Comparison of ENCODE assay signal across 8 cellular contexts in genomic region chr20:16801919-16802651, GRCh38. TPM values are rescaled to one million over a fixed set of nuclear protein-coding genes. Genes with fewer than 3 reads are reported as not detected.
DNase-seq lines count a peak whose midpoint lies in the region; ATAC-seq and TF ChIP-seq lines count a peak whose summit lies in the region.

No MANE protein-coding gene starts in this region.

- TF ChIP-seq POLR2A in esophagus squamous epithelium (IDR thresholded peaks at IDR 0.05) (no peak), upper lobe of left lung (IDR thresholded peaks at IDR 0.05) (no peak)

- H3K36me3 Mint-ChIP-seq in neural crest cell (ENCODE audit: low read depth) = no peaks in the 10 kb centered on the region

- peaks cover 34% of the 10 kb centered on the region for H3K27me3 Mint-ChIP-seq in neural crest cell (ENCODE audit: low read depth)

- intact Hi-C loops in esophagus squamous epithelium (cut with DNase I) = loop anchor here (5.0 kb wide), 1 partner anchor 630 kb away; no protein-coding TSS in a partner anchor

- H3K4me1 Mint-ChIP-seq in neural crest cell = peaks cover 5% of the 10 kb centered on the region

- DNase-seq in AG09309 (ENCODE audit: low read depth) = no peak
- DNase-seq in NCI-H82 treated with DMSO at 0.1 percent for 48 hours (lab: John Stamatoyannopoulos, UW; ENCODE audit: unreplicated experiment) = peak; percentile 42
- peak; percentile 32 for DNase-seq in activated CD8-positive, alpha-beta memory T cell treated with anti-CD3 and anti-CD28 coated beads, Interleukin-2, amount 50 U/mL, for 24 hours (ENCODE audit: extremely low read depth)
- DNase-seq in esophagus squamous epithelium (lab: John Stamatoyannopoulos, UW) = no peak
- DNase-seq in neural crest cell (ENCODE audit: low read depth, low spot score) = peak; percentile 87
- DNase-seq in upper lobe of left lung = peak; percentile 53 to 57

- TF ChIP-seq CTCF in AG09309 (IDR thresholded peaks at IDR 0.05; ENCODE audit: control insufficient read depth, insufficient read depth, low read depth, low read length, missing control alignments) (peak; percentile 90), esophagus squamous epithelium (IDR thresholded peaks at IDR 0.05) (peak; percentile 39 to 80 (median 70)), neural crest cell (conservative IDR thresholded peaks at IDR 0.05) (peak; percentile 90), upper lobe of left lung (IDR thresholded peaks at IDR 0.05) (peak; percentile 61 to 74 (median 67))

- 35% methylated on average over 15 of the region's 15 CpGs for WGBS in esophagus squamous epithelium, 2 donors
- 33 to 36% methylated on average over 15 of the region's 15 CpGs for WGBS in upper lobe of left lung, 2 donors

- H3K4me3 ChIP-seq in AG09309 (ENCODE audit: control insufficient read depth, low read depth, low read length) (no peak overlapping the region), esophagus squamous epithelium (no peak overlapping the region), upper lobe of left lung (no peak overlapping the region)

- H3K27me3 ChIP-seq in esophagus squamous epithelium (peaks cover 0 to 53% (median 0%) of the 10 kb centered on the region in 4 donors), upper lobe of left lung (no peaks in the 10 kb centered on the region)

- ATAC-seq in GM18519 (IDR thresholded peaks at IDR 0.05; ENCODE audit: low FRiP score, unreplicated experiment) (peak; percentile 63), HG03520 (IDR thresholded peaks at IDR 0.05; ENCODE audit: unreplicated experiment) (peak; percentile 69), upper lobe of left lung (ENCODE audit: low FRiP score in 2 of 2) (peak in 1 of 2 donors; percentile 71)

- no peaks in the 10 kb centered on the region for H3K9me3 ChIP-seq in esophagus squamous epithelium
- no peaks in the 10 kb centered on the region for H3K9me3 ChIP-seq in upper lobe of left lung

- H3K27ac Mint-ChIP-seq in neural crest cell (ENCODE audit: unreplicated experiment) = no peak overlapping the region

- H3K27ac ChIP-seq in esophagus squamous epithelium (no peak overlapping the region), upper lobe of left lung (no peak overlapping the region)

- H3K4me1 ChIP-seq in esophagus squamous epithelium (no peaks in the 10 kb centered on the region), upper lobe of left lung (peaks cover 0 to 4% (median 2%) of the 10 kb centered on the region in 4 donors)

- H3K4me3 Mint-ChIP-seq in neural crest cell = no peak overlapping the region

- TF ChIP-seq EP300 in upper lobe of left lung (IDR thresholded peaks at IDR 0.05) = no peak

- H3K36me3 ChIP-seq in esophagus squamous epithelium (no peaks in the 10 kb centered on the region), upper lobe of left lung (no peaks in the 10 kb centered on the region)

- no peaks in the 10 kb centered on the region for H3K9me3 Mint-ChIP-seq in neural crest cell

RNA-seq across cellular contexts. Expression of gene OTOR, which starts 53.9 kb away (rescaled TPM):
- total RNA-seq in esophagus squamous epithelium = not detected
- total RNA-seq in neural crest cell = not detected in 2 replicates
- total RNA-seq in upper lobe of left lung = not detected

Comparison
In these comparisons a context has a peak if more than half of its experiments do, and no peak if none do; other contexts are left out.
1. DNase-seq: peak in NCI-H82 treated with DMSO at 0.1 percent for 48 hours (single experiment), activated CD8-positive, alpha-beta memory T cell treated with anti-CD3 and anti-CD28 coated beads, Interleukin-2, amount 50 U/mL, for 24 hours (single experiment), neural crest cell (single experiment) and upper lobe of left lung (2 of 2); none in AG09309 (single experiment) and esophagus squamous epithelium (single experiment).
2. Peak in every context shown above with its lines, with median percentiles within 50 percentile points of each other: CTCF ChIP-seq.